In genomic region chr19:48287748-48288147, GRCh38 we compare ENCODE assay signal across 10 cellular contexts. TPM values are rescaled to one million over a fixed set of nuclear protein-coding genes. Genes with fewer than 3 reads are reported as not detected.
"Had no signal": no experiment of that assay in that cellular context is flagged by ENCODE, and none has a peak within 500 bp of the region (broad histone marks: within the 10 kb centered on the region; RNA-seq: fewer than 3 reads in every experiment).

No MANE protein-coding gene starts in this region.

- H3K4me1 ChIP-seq: HAP-1 had no signal

- H2AFZ ChIP-seq: GM23248 had no signal

- H3K9ac ChIP-seq: GM23248 had no signal

- DNase-seq: GM23248, GOT3, H7, HFFc6, KG1 had no signal

- H3K4me3 Mint-ChIP-seq: HFFc6, IgD-negative memory B cell had no signal

- H3K4me3 ChIP-seq: GM23248, HAP-1 had no signal

- H3K27me3 Mint-ChIP-seq: IgD-negative memory B cell had no signal

- H3K9me3 ChIP-seq: HAP-1 had no signal

- H3K27ac Mint-ChIP-seq: HFFc6, IgD-negative memory B cell had no signal

- FAIRE-seq: HTR-8/SVneo had no signal

- H3K27ac ChIP-seq: GM23248 had no signal

- H3K36me3 Mint-ChIP-seq: IgD-negative memory B cell had no signal

- ATAC-seq: HCT116 had no signal

RNA-seq across cellular contexts. Expression of gene ZNF114, which starts 17.9 kb away (rescaled TPM):
- total RNA-seq: HT-29 had no signal
- polyA plus RNA-seq: GM23248 had no signal

RNA-seq across cellular contexts. Expression of gene EMP3, which starts 37.6 kb away (rescaled TPM):
- total RNA-seq: HT-29 had no signal
